In genomic region chr2:24702800-24703199, GRCh38 we compare ENCODE assay signal across 15 cellular contexts.
A peak's percentile ranks its signal among the peaks of the same experiment; 100 is the strongest.
DNase-seq lines count a peak whose midpoint lies in the region; ATAC-seq and TF ChIP-seq lines count a peak whose summit lies in the region.
"Had no signal": no experiment of that assay in that cellular context is flagged by ENCODE, and none has a peak within 500 bp of the region (broad histone marks: within the 10 kb centered on the region; RNA-seq: fewer than 3 reads in every experiment).

No MANE protein-coding gene starts in this region.

- ATAC-seq in GM18873 (IDR thresholded peaks at IDR 0.05; ENCODE audit: low FRiP score, unreplicated experiment): no peak
- ATAC-seq: naive thymus-derived CD4-positive, alpha-beta T cell had no signal

- H3K4me3 ChIP-seq in lower leg skin (ENCODE audit: low read depth, poor library complexity, severe bottlenecking): no peak overlapping the region
- H3K4me3 ChIP-seq: tibial nerve had no signal

- 49 to 56% methylated on average over 3 of the region's 3 CpGs for WGBS in lower leg skin, 2 donors

- no peak for TF ChIP-seq CTCF in lower leg skin (IDR thresholded peaks at IDR 0.05)

- DNase-seq in AG20443 (ENCODE audit: low spot score) (peak; percentile 61), HS-5 (ENCODE audit: low read depth) (peak; percentile 65), brain pericyte (ENCODE audit: low read depth, low spot score) (peak; percentile 29), myocyte (ENCODE audit: low read depth) (peak; percentile 71), NCI-H1930 (lab: John Stamatoyannopoulos, UW) (no peak), lower leg skin (ENCODE audit: low spot score in 2 of 2) (no peak), hippocampal formation (lab: John Stamatoyannopoulos, UW) (no peak)
- DNase-seq: activated naive CD4-positive, alpha-beta T cell treated with Interleukin-2 at 50 U/mL for 16 hours; KBM-7; naive thymus-derived CD4-positive, alpha-beta T cell; NCI-H69; stimulated activated CD4-positive, alpha-beta T cell treated with anti-CD3 and anti-CD28 coated beads, Interleukin-4, amount 100 ng/mL, for 24 hours; T1000 had no signal

- intact Hi-C loops in lower leg skin (cut with DNase I; ENCODE audit: low total_unique reads): no loop called here

- no peak for TF ChIP-seq POLR2A in lower leg skin (IDR thresholded peaks at IDR 0.05)

Comparison
In these comparisons a context has a peak if more than half of its experiments do, and no peak if none do; other contexts are left out.
1. DNase-seq: peak in AG20443 (single experiment), HS-5 (single experiment), brain pericyte (single experiment) and myocyte (single experiment); none in NCI-H1930 (0 of 2), lower leg skin (0 of 2) and hippocampal formation (0 of 2).